ENCODE assay signal across 20 cellular contexts in genomic region chr9:80072406-80072805, GRCh38.
"Had no signal": no experiment of that assay in that cellular context is flagged by ENCODE, and none has a peak within 500 bp of the region (broad histone marks: within the 10 kb centered on the region; RNA-seq: fewer than 3 reads in every experiment).

No MANE protein-coding gene starts in this region.

- H3K4me1 Mint-ChIP-seq: activated CD8-positive, alpha-beta memory T cell treated with anti-CD3 and anti-CD28 coated beads, Interleukin-2, amount 10 ng/mL, durations not matched to agents 7 days and 5 days; activated naive CD4-positive, alpha-beta T cell treated with anti-CD3 and anti-CD28 coated beads, Interleukin-2, amount 50 U/mL, for 24 hours; WTC11 had no signal

- H3K4me3 Mint-ChIP-seq: activated CD8-positive, alpha-beta memory T cell treated with anti-CD3 and anti-CD28 coated beads, Interleukin-2, amount 10 ng/mL, durations not matched to agents 7 days and 5 days; activated naive CD4-positive, alpha-beta T cell treated with anti-CD3 and anti-CD28 coated beads, Interleukin-2, amount 50 U/mL, for 24 hours; activated T-cell treated with anti-CD3 and anti-CD28 coated beads, Interleukin-2, amount 50 U/mL, for 24 hours; activated T-helper 1 cell treated with anti-CD3 and anti-CD28 coated beads, Interleukin-12 subunit alpha, Interleukin-12 subunit beta, Interleukin-2, Interleukin-4 antibody, amounts not matched to agents 30 ng/mL and 10 ng/mL and 1 ng/mL, durations not matched to agents 14 hours and 24 hours and 36 hours; T-helper 1 cell treated with Interleukin-12 subunit alpha and Interleukin-12 subunit beta and Interleukin-4 antibody, amounts not matched to agents 30 μg/mL and 1 μg/mL, for 36 hours; WTC11 had no signal

- H3K27ac Mint-ChIP-seq: activated CD8-positive, alpha-beta memory T cell treated with anti-CD3 and anti-CD28 coated beads, Interleukin-2, amount 10 ng/mL, durations not matched to agents 7 days and 5 days; activated naive CD4-positive, alpha-beta T cell treated with anti-CD3 and anti-CD28 coated beads, Interleukin-2, amount 50 U/mL, for 24 hours; activated T-cell treated with anti-CD3 and anti-CD28 coated beads, Interleukin-2, amount 50 U/mL, for 24 hours; activated T-helper 1 cell treated with anti-CD3 and anti-CD28 coated beads, Interleukin-12 subunit alpha, Interleukin-12 subunit beta, Interleukin-2, Interleukin-4 antibody, amounts not matched to agents 30 ng/mL and 10 ng/mL and 1 ng/mL, durations not matched to agents 14 hours and 24 hours and 36 hours; T-helper 1 cell treated with Interleukin-12 subunit alpha and Interleukin-12 subunit beta and Interleukin-4 antibody, amounts not matched to agents 30 μg/mL and 1 μg/mL, for 36 hours; WTC11 had no signal

- DNase-seq: activated CD4-positive, alpha-beta T cell treated with anti-CD3 and anti-CD28 coated beads for 48 hours; activated CD4-positive, alpha-beta T cell treated with anti-CD3 and anti-CD28 coated beads, Interleukin-2, amount 50 U/mL, for 48 hours; activated CD4-positive, CD25-positive, alpha-beta regulatory T cell treated with anti-CD3 and anti-CD28 coated beads, Interleukin-2, amount 50 U/mL, for 72 hours; activated CD8-positive, alpha-beta memory T cell treated with anti-CD3 and anti-CD28 coated beads, Interleukin-2, amount 10 ng/mL, durations not matched to agents 7 days and 5 days; activated effector memory CD4-positive, alpha-beta T cell treated with Interleukin-2 at 50 U/mL for 16 hours; activated naive CD4-positive, alpha-beta T cell; activated T-cell treated with anti-CD3 and anti-CD28 coated beads, Interleukin-2, amount 50 U/mL, for 24 hours; aorta; cortex of kidney; NCI-H1092; NCI-H146; NCI-H187 treated with DMSO at 0.1 percent for 48 hours; NCI-H2107; NCI-H524 treated with DMSO at 0.1 percent for 48 hours; PC-9; SHP77 treated with DMSO at 0.1 percent for 48 hours had no signal

- H3K9me3 Mint-ChIP-seq: activated T-cell treated with anti-CD3 and anti-CD28 coated beads, Interleukin-2, amount 50 U/mL, for 24 hours; activated T-helper 1 cell treated with anti-CD3 and anti-CD28 coated beads, Interleukin-12 subunit alpha, Interleukin-12 subunit beta, Interleukin-2, Interleukin-4 antibody, amounts not matched to agents 30 ng/mL and 10 ng/mL and 1 ng/mL, durations not matched to agents 14 hours and 24 hours and 36 hours; T-helper 1 cell treated with Interleukin-12 subunit alpha and Interleukin-12 subunit beta and Interleukin-4 antibody, amounts not matched to agents 30 μg/mL and 1 μg/mL, for 36 hours; WTC11 had no signal

- H3K27me3 Mint-ChIP-seq: activated CD8-positive, alpha-beta memory T cell treated with anti-CD3 and anti-CD28 coated beads, Interleukin-2, amount 10 ng/mL, durations not matched to agents 7 days and 5 days had no signal

- H3K36me3 Mint-ChIP-seq: activated CD8-positive, alpha-beta memory T cell treated with anti-CD3 and anti-CD28 coated beads, Interleukin-2, amount 10 ng/mL, durations not matched to agents 7 days and 5 days; activated naive CD4-positive, alpha-beta T cell treated with anti-CD3 and anti-CD28 coated beads, Interleukin-2, amount 50 U/mL, for 24 hours; WTC11 had no signal

- ATAC-seq: activated CD8-positive, alpha-beta memory T cell treated with anti-CD3 and anti-CD28 coated beads, Interleukin-2, amount 10 ng/mL, durations not matched to agents 7 days and 5 days; WTC11 had no signal
